22 cellular contexts compared by ENCODE assay signal in the genomic region with DNA sequence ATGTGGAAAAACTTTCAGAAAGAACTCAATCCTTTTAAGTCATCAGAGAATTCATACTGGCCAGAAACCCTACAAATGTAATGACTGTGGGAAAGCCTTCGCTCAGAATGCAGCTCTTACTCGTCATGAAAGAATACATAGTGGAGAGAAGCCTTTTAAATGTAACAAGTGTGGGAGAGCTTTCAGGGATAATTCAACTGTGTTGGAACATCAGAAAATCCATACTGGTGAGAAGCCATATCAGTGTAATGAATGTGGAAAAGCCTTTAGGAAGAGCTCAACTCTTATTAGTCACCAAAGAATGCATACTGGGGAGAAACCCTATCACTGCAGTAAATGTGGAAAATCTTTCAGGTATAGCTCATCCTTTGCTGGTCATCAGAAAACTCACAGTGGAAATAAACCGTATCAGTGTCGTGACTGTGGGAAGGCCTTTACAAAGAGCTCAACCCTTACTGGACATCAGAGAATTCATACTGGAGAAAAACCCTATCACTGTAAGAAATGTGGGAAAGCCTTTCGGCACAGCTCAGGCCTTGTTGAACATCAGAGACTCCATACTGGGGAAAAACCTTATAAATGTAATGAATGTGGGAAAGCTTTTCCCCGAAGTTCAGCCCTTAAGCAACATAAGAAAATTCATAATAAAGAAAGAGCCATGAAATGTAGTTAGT.
"Had no signal": no experiment of that assay in that cellular context is flagged by ENCODE, and none has a peak within 500 bp of the region (broad histone marks: within the 10 kb centered on the region; RNA-seq: fewer than 3 reads in every experiment).

No MANE protein-coding gene starts in this region.

- DNase-seq: effector memory CD8-positive, alpha-beta T cell; erythroblast; foreskin keratinocyte; head of caudate nucleus; hippocampal formation; left colon; left ventricle myocardium superior; mucosa of descending colon; naive thymus-derived CD8-positive, alpha-beta T cell; psoas muscle; retina; right lobe of liver; stimulated activated CD4-positive, alpha-beta T cell treated with anti-CD3 and anti-CD28 coated beads, Interleukin-4, amount 100 ng/mL, for 1 hour; stimulated activated CD8-positive, alpha-beta memory T cell treated with anti-CD3 and anti-CD28 coated beads, Interleukin-4, amount 100 ng/mL, for 48 hours; stimulated activated naive CD8-positive, alpha-beta T cell treated with anti-CD3 and anti-CD28 coated beads, Interleukin-15, Interleukin-2, amounts not matched to agents 100 U/mL and 50 U/mL, for 24 hours; thyroid gland had no signal

- H3K9me3 ChIP-seq: thyroid gland had no signal

- H3K27ac ChIP-seq: foreskin keratinocyte, neutrophil, psoas muscle, right lobe of liver, suprapubic skin, thyroid gland had no signal

- H3K4me1 Mint-ChIP-seq: stimulated activated effector memory CD8-positive, alpha-beta T cell treated with anti-CD3 and anti-CD28 coated beads, Interleukin-12 subunit alpha, Interleukin-12 subunit beta, amount 100 ng/mL, for 72 hours had no signal

- H3K4me3 Mint-ChIP-seq: dendritic cell treated with granulocyte-macrophage colony-stimulating factor and Interleukin-4, amounts not matched to agents 40 ng/mL and 50 ng/mL, for 4 days; effector memory CD8-positive, alpha-beta T cell; naive thymus-derived CD8-positive, alpha-beta T cell; stimulated activated effector memory CD8-positive, alpha-beta T cell treated with anti-CD3 and anti-CD28 coated beads, Interleukin-12 subunit alpha, Interleukin-12 subunit beta, amount 100 ng/mL, for 72 hours; type B pancreatic cell had no signal

- H3K27me3 Mint-ChIP-seq: dendritic cell treated with granulocyte-macrophage colony-stimulating factor and Interleukin-4, amounts not matched to agents 40 ng/mL and 50 ng/mL, for 4 days; effector memory CD8-positive, alpha-beta T cell; naive thymus-derived CD8-positive, alpha-beta T cell; type B pancreatic cell had no signal

- H3K27ac Mint-ChIP-seq: dendritic cell treated with granulocyte-macrophage colony-stimulating factor and Interleukin-4, amounts not matched to agents 40 ng/mL and 50 ng/mL, for 4 days; effector memory CD8-positive, alpha-beta T cell; stimulated activated effector memory CD8-positive, alpha-beta T cell treated with anti-CD3 and anti-CD28 coated beads, Interleukin-12 subunit alpha, Interleukin-12 subunit beta, amount 100 ng/mL, for 72 hours; type B pancreatic cell had no signal

- H3K27me3 ChIP-seq: foreskin keratinocyte, neutrophil, right lobe of liver, suprapubic skin, thyroid gland had no signal

- H3K4me1 ChIP-seq: foreskin keratinocyte, psoas muscle, right lobe of liver, suprapubic skin, thyroid gland had no signal

- H3K4me3 ChIP-seq: mucosa of descending colon, psoas muscle, right lobe of liver, suprapubic skin, thyroid gland had no signal

- ATAC-seq: effector memory CD8-positive, alpha-beta T cell; foreskin keratinocyte; left colon; left ventricle myocardium superior; mucosa of descending colon; naive thymus-derived CD8-positive, alpha-beta T cell; psoas muscle; right lobe of liver; stimulated activated effector memory CD8-positive, alpha-beta T cell treated with anti-CD3 and anti-CD28 coated beads, Interleukin-12 subunit alpha, Interleukin-12 subunit beta, amount 100 ng/mL, for 72 hours; stimulated activated naive CD8-positive, alpha-beta T cell treated with anti-CD3 and anti-CD28 coated beads, Interleukin-15, Interleukin-2, amounts not matched to agents 100 U/mL and 50 U/mL, for 24 hours had no signal

- H3K36me3 ChIP-seq: neutrophil had no signal

- FAIRE-seq: urothelium cell line had no signal
